Comparison of ENCODE assay signal across 1 cellular context in genomic region chr2:4914551-4914950, GRCh38.
TF ChIP-seq lines count a peak whose summit lies in the region.

No MANE protein-coding gene starts in this region.

TF ChIP-seq in GM23338, 12 proteins besides CTCF, POLR2A, EP300 and RAD21:
- no peak for TF ChIP-seq EZH2 (IDR thresholded peaks at IDR 0.05; ENCODE audit: low read depth, unreplicated experiment)
- no peak for TF ChIP-seq STAT1 (IDR thresholded peaks at IDR 0.05; ENCODE audit: unreplicated experiment)
- TF ChIP-seq JUNB (IDR thresholded peaks at IDR 0.05; ENCODE audit: unreplicated experiment): no peak
- no peak for TF ChIP-seq ZNF114 (CRISPR knock-in tag; IDR thresholded peaks at IDR 0.05)
- no peak for TF ChIP-seq POLR2AphosphoS5 (IDR thresholded peaks at IDR 0.05; ENCODE audit: low read depth)
- no peak for TF ChIP-seq REST (IDR thresholded peaks at IDR 0.05; ENCODE audit: unreplicated experiment)
- no peak for TF ChIP-seq ZNF462 (CRISPR knock-in tag; IDR thresholded peaks at IDR 0.05)
